28 cellular contexts compared by ENCODE assay signal in the genomic region with DNA sequence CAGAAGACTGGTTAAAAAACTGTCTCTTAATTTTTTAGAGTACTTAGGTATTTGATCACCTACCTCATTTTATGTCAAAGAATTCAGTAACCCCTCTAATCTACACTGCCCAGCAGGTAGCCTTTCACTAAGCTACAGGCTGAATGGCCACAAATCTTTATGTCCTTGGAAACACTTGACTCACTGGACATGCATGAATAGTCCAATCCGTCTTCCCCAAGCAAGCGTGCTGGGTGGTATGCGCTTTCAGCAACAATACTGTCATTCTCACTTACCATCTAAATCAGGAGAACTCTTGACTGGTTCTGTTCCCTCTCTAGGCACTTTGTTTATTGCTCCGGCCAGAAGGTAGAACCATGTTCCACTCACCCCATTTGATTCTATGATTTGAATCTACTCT.
"Had no signal": no experiment of that assay in that cellular context is flagged by ENCODE, and none has a peak within 500 bp of the region (broad histone marks: within the 10 kb centered on the region; RNA-seq: fewer than 3 reads in every experiment).

No MANE protein-coding gene starts in this region.

- H3K36me3 ChIP-seq: ascending aorta, cardiac muscle cell, colonic mucosa, left lung, lower lobe of right lung, sigmoid colon, tibial nerve had no signal

- H3K9me3 ChIP-seq: ascending aorta, colonic mucosa, left lung, lower lobe of right lung, sigmoid colon, tibial nerve had no signal

- ATAC-seq: left lung; lower lobe of right lung; naive thymus-derived CD8-positive, alpha-beta T cell had no signal

- H3K27ac ChIP-seq: ascending aorta, cardiac muscle cell, colonic mucosa, left lung, lower lobe of right lung, sigmoid colon, tibial nerve had no signal

- H3K4me1 ChIP-seq: ascending aorta, colonic mucosa, left lung, lower lobe of right lung, sigmoid colon, tibial nerve had no signal

- H3K4me2 ChIP-seq: smooth muscle cell had no signal

- H3K27me3 ChIP-seq: ascending aorta, cardiac muscle cell, colonic mucosa, left lung, sigmoid colon, tibial nerve had no signal

- FAIRE-seq: frontal cortex, kidney had no signal

- DNase-seq: activated CD4-positive, alpha-beta memory T cell treated with anti-CD3 and anti-CD28 coated beads, Interleukin-2, amount 10 ng/mL, durations not matched to agents 7 days and 5 days; activated CD4-positive, alpha-beta T cell treated with anti-CD3 and anti-CD28 coated beads for 1 hour; activated CD4-positive, alpha-beta T cell treated with anti-CD3 and anti-CD28 coated beads, Interleukin-2, amount 10 ng/mL, durations not matched to agents 7 days and 5 days; activated CD8-positive, alpha-beta memory T cell treated with anti-CD3 and anti-CD28 coated beads, Interleukin-2, amount 50 U/mL, for 48 hours; activated gamma-delta T cell; activated naive CD4-positive, alpha-beta T cell treated with anti-CD3 and anti-CD28 coated beads, Interleukin-2, amount 10 ng/mL, durations not matched to agents 7 days and 5 days; activated naive CD8-positive, alpha-beta T cell treated with anti-CD3 and anti-CD28 coated beads, Interleukin-2, amount 10 ng/mL, durations not matched to agents 7 days and 5 days; activated T-cell treated with anti-CD3 and anti-CD28 coated beads, Interleukin-2, amount 50 U/mL, for 24 hours; cerebellar nuclear complex; colonic mucosa; effector memory CD4-positive, alpha-beta T cell; glutamatergic neuron; kidney; left lung; lower lobe of right lung; mesenchymal stem cell; naive thymus-derived CD8-positive, alpha-beta T cell; posterior cingulate gyrus; sigmoid colon; stimulated activated CD4-positive, alpha-beta T cell treated with anti-CD3 and anti-CD28 coated beads, Interleukin-1b, Interleukin-23, amount 100 ng/mL, for 48 hours; stimulated activated naive CD4-positive, alpha-beta T cell; SW 1271; T-helper 9 cell had no signal

- H3K4me3 ChIP-seq: ascending aorta, cardiac muscle cell, colonic mucosa, left lung, lower lobe of right lung, sigmoid colon, smooth muscle cell, tibial nerve had no signal
